ENCODE assay signal across 30 cellular contexts in the genomic region with DNA sequence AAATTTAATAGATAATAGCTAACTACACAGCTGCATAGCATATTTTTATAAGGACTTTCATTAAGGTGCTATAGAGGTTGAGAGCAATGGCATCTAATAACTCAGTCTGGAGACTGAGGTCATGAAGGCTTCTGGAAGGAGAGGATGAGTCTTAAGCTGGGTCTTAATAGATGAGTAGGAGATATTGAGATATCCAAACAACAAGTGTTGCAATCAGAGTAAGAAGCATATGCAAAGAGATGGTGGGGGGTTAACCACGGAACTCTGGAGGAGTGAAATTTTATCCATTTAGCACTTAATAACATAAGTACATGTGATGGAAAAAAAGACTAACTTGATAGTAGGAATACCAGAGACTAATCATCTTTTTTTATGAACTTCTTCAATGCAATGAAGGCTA.
"Had no signal": no experiment of that assay in that cellular context is flagged by ENCODE, and none has a peak within 500 bp of the region (broad histone marks: within the 10 kb centered on the region; RNA-seq: fewer than 3 reads in every experiment).

No MANE protein-coding gene starts in this region.

- H3K9me3 ChIP-seq: colonic mucosa, heart right ventricle, lower lobe of right lung, ovary, right lobe of liver, suprapubic skin, transverse colon, upper lobe of right lung, uterus had no signal

- DNase-seq: colonic mucosa; effector CD8-positive, alpha-beta T cell; endodermal cell; glutamatergic neuron; heart right ventricle; hippocampal formation; islet precursor cell; kidney glomerular epithelial cell; left colon; left ventricle myocardium superior; lower lobe of right lung; naive thymus-derived CD8-positive, alpha-beta T cell; nephron progenitor cell; nucleus accumbens; ovary; posterior cingulate gyrus; right lobe of liver; small intestine; stimulated activated CD4-positive, alpha-beta T cell treated with anti-CD3 and anti-CD28 coated beads, Interleukin-12 subunit alpha, Interleukin-12 subunit beta, amount 100 ng/mL, for 4 hours; stimulated activated CD4-positive, alpha-beta T cell treated with anti-CD3 and anti-CD28 coated beads, Interleukin-1b, Interleukin-23, amount 100 ng/mL, for 48 hours; stimulated activated CD4-positive, alpha-beta T cell treated with anti-CD3 and anti-CD28 coated beads, Interleukin-4, amount 100 ng/mL, for 1 hour; stimulated activated CD8-positive, alpha-beta memory T cell treated with anti-CD3 and anti-CD28 coated beads, Interleukin-4, amount 100 ng/mL, for 48 hours; stimulated activated naive CD4-positive, alpha-beta T cell; stimulated activated naive CD8-positive, alpha-beta T cell treated with anti-CD3 and anti-CD28 coated beads, Interleukin-15, amount 100 ng/mL, for 72 hours; transverse colon; upper lobe of right lung; uterus had no signal

- H3K36me3 ChIP-seq: colonic mucosa, heart right ventricle, lower lobe of right lung, ovary, right lobe of liver, suprapubic skin, transverse colon, upper lobe of right lung, uterus had no signal

- ATAC-seq: esophagus mucosa; heart right ventricle; left colon; left ventricle myocardium superior; lower lobe of right lung; naive thymus-derived CD8-positive, alpha-beta T cell; right lobe of liver; stimulated activated naive CD8-positive, alpha-beta T cell treated with anti-CD3 and anti-CD28 coated beads, Interleukin-15, amount 100 ng/mL, for 72 hours; upper lobe of right lung had no signal

- H3K27ac ChIP-seq: colonic mucosa, epithelial cell of prostate, heart right ventricle, lower lobe of right lung, ovary, right lobe of liver, suprapubic skin, transverse colon, upper lobe of right lung, uterus had no signal

- H3K27me3 ChIP-seq: colonic mucosa, heart right ventricle, ovary, right lobe of liver, suprapubic skin, transverse colon, upper lobe of right lung, uterus had no signal

- H3K4me3 ChIP-seq: colonic mucosa, heart right ventricle, lower lobe of right lung, ovary, right lobe of liver, suprapubic skin, transverse colon, upper lobe of right lung, uterus had no signal

- H3K4me1 ChIP-seq: colonic mucosa, right lobe of liver, transverse colon, upper lobe of right lung, uterus had no signal
